ENCODE assay signal across 27 cellular contexts in genomic region chr3:71166839-71167238, GRCh38.
DNase-seq lines count a peak whose midpoint lies in the region; ATAC-seq and TF ChIP-seq lines count a peak whose summit lies in the region.
"Had no signal": no experiment of that assay in that cellular context is flagged by ENCODE, and none has a peak within 500 bp of the region (broad histone marks: within the 10 kb centered on the region; RNA-seq: fewer than 3 reads in every experiment).

No MANE protein-coding gene starts in this region.

- peaks cover 0 to 4% (median 0%) of the 10 kb centered on the region in 7 donors for H3K9me3 Mint-ChIP-seq in CD4-positive, CD25-positive, alpha-beta regulatory T cell
- H3K9me3 Mint-ChIP-seq: CD14-positive monocyte; endodermal cell; T-helper 2 cell treated with Interferon-gamma antibody and Interleukin-4, amounts not matched to agents 5 μg/mL and 100 μg/mL, for 36 hours had no signal

- H3K4me3 Mint-ChIP-seq in CD4-positive, CD25-positive, alpha-beta regulatory T cell, result peak overlapping the region in 1 of 4 donors; percentile 16
- H3K4me3 Mint-ChIP-seq: activated CD4-positive, alpha-beta memory T cell treated with anti-CD3 and anti-CD28 coated beads, Interleukin-2, amount 10 ng/mL, durations not matched to agents 7 days and 5 days; CD14-positive monocyte; endodermal cell; T-helper 2 cell treated with Interferon-gamma antibody and Interleukin-4, amounts not matched to agents 5 μg/mL and 100 μg/mL, for 36 hours had no signal

- peak overlapping the region in 2 of 3 donors; percentile 1 to 6 for H3K27ac Mint-ChIP-seq in CD4-positive, CD25-positive, alpha-beta regulatory T cell
- H3K27ac Mint-ChIP-seq: activated CD4-positive, alpha-beta memory T cell treated with anti-CD3 and anti-CD28 coated beads, Interleukin-2, amount 10 ng/mL, durations not matched to agents 7 days and 5 days; CD14-positive monocyte; endodermal cell; T-helper 2 cell treated with Interferon-gamma antibody and Interleukin-4, amounts not matched to agents 5 μg/mL and 100 μg/mL, for 36 hours had no signal

- no peaks in the 10 kb centered on the region for H3K27me3 ChIP-seq in CD4-positive, CD25-positive, alpha-beta regulatory T cell (ENCODE audit: control insufficient read depth, insufficient read depth, low read length)
- no peaks in the 10 kb centered on the region for H3K27me3 ChIP-seq in osteoblast (ENCODE audit: insufficient read depth, low read length)
- H3K27me3 ChIP-seq in psoas muscle (ENCODE audit: insufficient read depth in 3 of 3, low read length in 2 of 3), result no peaks in the 10 kb centered on the region
- no peaks in the 10 kb centered on the region for H3K27me3 ChIP-seq in effector memory CD4-positive, alpha-beta T cell (replicated peaks; ENCODE audit: control insufficient read depth, insufficient read depth, low read length, poor library complexity, severe bottlenecking)
- H3K27me3 ChIP-seq in left lung, result no peaks in the 10 kb centered on the region
- H3K27me3 ChIP-seq: breast epithelium, esophagus squamous epithelium, gastroesophageal sphincter, Peyer's patch, right atrium auricular region, SJSA1 had no signal

- POLR2A ChIA-PET in HEK293T (lab: Yijun Ruan, JAX), result no interaction called here

- no peak overlapping the region for H3K4me2 ChIP-seq in osteoblast (ENCODE audit: insufficient read depth, low read length)

- no peak overlapping the region for H2AFZ ChIP-seq in osteoblast (ENCODE audit: low read length)

- TF ChIP-seq CTCF in osteoblast (IDR thresholded peaks at IDR 0.05; ENCODE audit: extremely low read depth, low read depth, low read length) (no peak), psoas muscle (IDR thresholded peaks at IDR 0.05) (no peak), left lung (IDR thresholded peaks at IDR 0.05) (no peak)

- H3K79me2 ChIP-seq in osteoblast (ENCODE audit: insufficient read depth, low read length), result peaks cover 14% of the 10 kb centered on the region

- H3K36me3 Mint-ChIP-seq in CD4-positive, CD25-positive, alpha-beta regulatory T cell, result peaks cover 72% of the 10 kb centered on the region

- no peak overlapping the region for H3K4me3 ChIP-seq in CD4-positive, CD25-positive, alpha-beta regulatory T cell (ENCODE audit: low read depth, low read length)
- H3K4me3 ChIP-seq in osteoblast (ENCODE audit: insufficient read depth, low read length) (no peak overlapping the region), psoas muscle (no peak overlapping the region), left lung (no peak overlapping the region)
- H3K4me3 ChIP-seq in effector memory CD4-positive, alpha-beta T cell (ENCODE audit: insufficient read depth, low read depth, low read length, poor library complexity, severe bottlenecking), result no peak overlapping the region
- H3K4me3 ChIP-seq: breast epithelium, coronary artery, esophagus squamous epithelium, gastroesophageal sphincter, lower lobe of right lung, Peyer's patch, right atrium auricular region, SJSA1 had no signal

- no peaks in the 10 kb centered on the region for H3K4me1 ChIP-seq in CD4-positive, CD25-positive, alpha-beta regulatory T cell (ENCODE audit: control insufficient read depth, insufficient read depth, low read length, poor library complexity, severe bottlenecking)
- H3K4me1 ChIP-seq in osteoblast (ENCODE audit: insufficient read depth, low read length) (peaks cover 36% of the 10 kb centered on the region), psoas muscle (peaks cover 8% of the 10 kb centered on the region), left lung (peaks cover 0 to 5% of the 10 kb centered on the region in 2 donors)
- H3K4me1 ChIP-seq in effector memory CD4-positive, alpha-beta T cell (ENCODE audit: control insufficient read depth, insufficient read depth, low read length, poor library complexity, severe bottlenecking), result no peaks in the 10 kb centered on the region
- H3K4me1 ChIP-seq: breast epithelium had no signal

- intact Hi-C loops in psoas muscle (cut with DNase I), result no loop called here
- intact Hi-C loops in left lung (cut with DNase I), result no loop called here

- no peaks in the 10 kb centered on the region for H4K20me1 ChIP-seq in osteoblast (ENCODE audit: insufficient read depth, low read length)

- no peak overlapping the region for H3K27ac ChIP-seq in CD4-positive, CD25-positive, alpha-beta regulatory T cell (ENCODE audit: insufficient read depth, low read length, poor library complexity, severe bottlenecking)
- peak overlapping the region; percentile 97 for H3K27ac ChIP-seq in osteoblast (ENCODE audit: low read depth, low read length)
- no peak overlapping the region for H3K27ac ChIP-seq in psoas muscle
- H3K27ac ChIP-seq in effector memory CD4-positive, alpha-beta T cell (ENCODE audit: insufficient read depth, low read length, poor library complexity, severe bottlenecking), result no peak overlapping the region
- no peak overlapping the region for H3K27ac ChIP-seq in left lung
- H3K27ac ChIP-seq: breast epithelium, esophagus squamous epithelium, gastroesophageal sphincter, lower lobe of right lung, Peyer's patch, right atrium auricular region, SJSA1 had no signal

- peaks cover 30% of the 10 kb centered on the region for H3K36me3 ChIP-seq in CD4-positive, CD25-positive, alpha-beta regulatory T cell (ENCODE audit: control insufficient read depth, insufficient read depth, low read length)
- peaks cover 5% of the 10 kb centered on the region for H3K36me3 ChIP-seq in osteoblast (ENCODE audit: insufficient read depth, low read length)
- no peaks in the 10 kb centered on the region for H3K36me3 ChIP-seq in psoas muscle (ENCODE audit: insufficient read depth in 1 of 2, low read depth in 1 of 2)
- H3K36me3 ChIP-seq in effector memory CD4-positive, alpha-beta T cell (ENCODE audit: control insufficient read depth, insufficient read depth, low read length), result peaks cover 9% of the 10 kb centered on the region
- no peaks in the 10 kb centered on the region for H3K36me3 ChIP-seq in left lung
- H3K36me3 ChIP-seq: breast epithelium, lower lobe of right lung, Peyer's patch, right atrium auricular region, SJSA1 had no signal

- no peak for ATAC-seq in CD4-positive, CD25-positive, alpha-beta regulatory T cell (ENCODE audit: low read depth in 2 of 2)
- ATAC-seq in psoas muscle (no peak), left lung (no peak)
- ATAC-seq: gastroesophageal sphincter, HCT116, lower lobe of right lung had no signal

- no peaks in the 10 kb centered on the region for H3K27me3 Mint-ChIP-seq in CD4-positive, CD25-positive, alpha-beta regulatory T cell
- H3K27me3 Mint-ChIP-seq: activated CD4-positive, alpha-beta memory T cell treated with anti-CD3 and anti-CD28 coated beads, Interleukin-2, amount 10 ng/mL, durations not matched to agents 7 days and 5 days had no signal

- CTCF ChIA-PET in HEK293T (lab: Yijun Ruan, JAX), result no interaction called here

- DNase-seq in CD4-positive, CD25-positive, alpha-beta regulatory T cell, result no peak
- DNase-seq in HEK293T (ENCODE audit: extremely low spot score) (no peak), amniotic epithelial cell (ENCODE audit: low read depth) (peak; percentile 43), osteoblast (ENCODE audit: insufficient read length, low spot score, missing footprints) (no peak), psoas muscle (no peak), left lung (no peak), NCI-H226 (no peak)
- DNase-seq in effector memory CD4-positive, alpha-beta T cell, result no peak
- DNase-seq: activated CD4-positive, alpha-beta memory T cell treated with anti-CD3 and anti-CD28 coated beads, Interleukin-2, amount 10 ng/mL, durations not matched to agents 7 days and 5 days; activated CD4-positive, CD25-positive, alpha-beta regulatory T cell; activated effector memory CD4-positive, alpha-beta T cell treated with anti-CD3 and anti-CD28 coated beads, Interleukin-2, amount 50 U/mL, for 16 hours; DMS153; endodermal cell; esophagus squamous epithelium; islet precursor cell; lower lobe of right lung; MM.1S; occipital lobe; Peyer's patch had no signal

- no peaks in the 10 kb centered on the region for H3K9me3 ChIP-seq in CD4-positive, CD25-positive, alpha-beta regulatory T cell (ENCODE audit: control insufficient read depth in 2 of 2, low read length in 2 of 2)
- no peaks in the 10 kb centered on the region for H3K9me3 ChIP-seq in osteoblast (ENCODE audit: low read depth, low read length)
- H3K9me3 ChIP-seq in psoas muscle, result no peaks in the 10 kb centered on the region
- no peaks in the 10 kb centered on the region for H3K9me3 ChIP-seq in effector memory CD4-positive, alpha-beta T cell (ENCODE audit: control insufficient read depth, low read length)
- no peaks in the 10 kb centered on the region for H3K9me3 ChIP-seq in left lung
- H3K9me3 ChIP-seq: breast epithelium, esophagus squamous epithelium, gastroesophageal sphincter, lower lobe of right lung, Peyer's patch, right atrium auricular region, SJSA1 had no signal

- peaks cover 27 to 67% (median 35%) of the 10 kb centered on the region in 4 donors for H3K4me1 Mint-ChIP-seq in CD4-positive, CD25-positive, alpha-beta regulatory T cell
- H3K4me1 Mint-ChIP-seq: activated CD4-positive, alpha-beta memory T cell treated with anti-CD3 and anti-CD28 coated beads, Interleukin-2, amount 10 ng/mL, durations not matched to agents 7 days and 5 days; CD14-positive monocyte had no signal

- 94 to 96% (median 95%) methylated on average over 8 of the region's 8 CpGs for WGBS in psoas muscle, 3 donors

TF ChIP-seq in HEK293T, 16 proteins besides CTCF, POLR2A, EP300 and RAD21:
- TF ChIP-seq SUZ12 (IDR thresholded peaks at IDR 0.05) (no peak), FOXK2 (IDR thresholded peaks at IDR 0.05) (no peak), PKNOX1 (IDR thresholded peaks at IDR 0.05) (peak; percentile 90)
TF ChIP-seq in HEK293T: peak in this region for 1.
